Comparison of ENCODE assay signal across 7 cellular contexts in the genomic region with DNA sequence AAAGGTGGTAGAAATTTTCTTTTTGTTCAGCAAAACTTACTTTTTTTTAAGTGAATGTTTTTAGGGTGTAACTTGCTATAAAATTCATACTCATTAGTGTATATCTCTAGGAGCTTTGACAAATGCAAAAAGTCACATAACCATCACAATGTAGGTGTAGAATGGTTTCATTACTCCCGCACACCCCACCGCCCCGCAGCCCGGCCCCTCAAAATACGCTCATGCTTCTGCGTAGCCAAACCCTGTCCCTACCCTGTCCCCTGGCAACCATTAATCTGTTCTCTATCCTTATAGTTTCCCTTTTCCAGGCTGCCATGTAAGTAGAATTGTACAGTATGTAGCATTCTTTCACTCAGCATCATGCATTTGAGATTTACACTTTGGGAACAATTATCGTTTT.
"Had no signal": no experiment of that assay in that cellular context is flagged by ENCODE, and none has a peak within 500 bp of the region (broad histone marks: within the 10 kb centered on the region; RNA-seq: fewer than 3 reads in every experiment).

No MANE protein-coding gene starts in this region.

- H3K4me3 Mint-ChIP-seq: HFFc6, IgD-negative memory B cell had no signal

- H3K9me3 ChIP-seq: HAP-1 had no signal

- H3K27ac Mint-ChIP-seq: HFFc6 had no signal

- H3K9me3 Mint-ChIP-seq: HFFc6, IgD-negative memory B cell had no signal

- H3K4me3 ChIP-seq: GM23248, HAP-1 had no signal

- H3K27ac ChIP-seq: GM23248, HL-60 had no signal

- H3K36me3 Mint-ChIP-seq: IgD-negative memory B cell had no signal

- H3K36me3 ChIP-seq: HAP-1 had no signal

- H3K4me1 Mint-ChIP-seq: IgD-negative memory B cell had no signal

- DNase-seq: GM23248, GOT3, H7, HFFc6 had no signal
